30 cellular contexts compared by ENCODE assay signal in genomic region chr21:18170221-18170620, GRCh38.
DNase-seq lines count a peak whose midpoint lies in the region; ATAC-seq, FAIRE-seq and TF ChIP-seq lines count a peak whose summit lies in the region.
"Had no signal": no experiment of that assay in that cellular context is flagged by ENCODE, and none has a peak within 500 bp of the region (broad histone marks: within the 10 kb centered on the region; RNA-seq: fewer than 3 reads in every experiment).

No MANE protein-coding gene starts in this region.

- H3K4me2 ChIP-seq in HepG2 (ENCODE audit: low read depth, low read length) = no peak overlapping the region
- no peak overlapping the region for H3K4me2 ChIP-seq in K562 (ENCODE audit: insufficient read depth, low read length)
- H3K4me2 ChIP-seq: A549; BLaER1; BLaER1 treated with 17β-estradiol and CSF1 and Interleukin-3, amounts not matched to agents 10 nM and 100 nM had no signal

- TF ChIP-seq CTCF in HepG2 (CRISPR knock-in tag; IDR thresholded peaks at IDR 0.05) = no peak
- no peak for TF ChIP-seq CTCF in right lobe of liver (IDR thresholded peaks at IDR 0.05)
- TF ChIP-seq CTCF in K562 (IDR thresholded peaks at IDR 0.05 in 2 of 3, conservative IDR thresholded peaks at IDR 0.05 in 1 of 3; ENCODE audit: insufficient read depth in 2 of 3, low read depth in 1 of 3, low read length in 3 of 3) = no peak

- H3K27ac ChIP-seq in HepG2 (ENCODE audit: extremely low read length, insufficient read depth, low read length) = no peak overlapping the region
- no peak overlapping the region for H3K27ac ChIP-seq in right lobe of liver
- no peak overlapping the region for H3K27ac ChIP-seq in K562 (ENCODE audit: extremely low read depth, low read depth, low read length)
- H3K27ac ChIP-seq: 22Rv1; A549; BLaER1; BLaER1 treated with 17β-estradiol and CSF1 and Interleukin-3, amounts not matched to agents 10 nM and 100 nM; C4-2B had no signal

- in situ Hi-C loops in HepG2 (cut with HindIII; ENCODE audit: extremely low pct_ligation_motif_present, low pct_unique_long_range_greater_than_20kb) (no loop called here), K562 (cut with MboI) (no loop called here)

- no peaks in the 10 kb centered on the region; a peak in 1 of 5 replicates for H3K27me3 ChIP-seq in HepG2 (ENCODE audit: control insufficient read depth in 1 of 2, insufficient read depth in 2 of 2, low read length in 2 of 2)
- H3K27me3 ChIP-seq in right lobe of liver = no peaks in the 10 kb centered on the region
- no peaks in the 10 kb centered on the region for H3K27me3 ChIP-seq in K562 (ENCODE audit: control insufficient read depth in 2 of 2, insufficient read depth in 2 of 2, low read length in 2 of 2)
- H3K27me3 ChIP-seq: BE2C; BLaER1; BLaER1 treated with 17β-estradiol and CSF1 and Interleukin-3, amounts not matched to agents 10 nM and 100 nM had no signal

- BruUV-seq in HepG2 (replicated peaks; lab: Mats Ljungman, UMichigan) = no TSS peak
- no TSS peak for BruUV-seq in K562 (replicated peaks; lab: Mats Ljungman, UMichigan)

- H3K4me1 ChIP-seq in HepG2 (ENCODE audit: insufficient read depth, low read length) (no peaks in the 10 kb centered on the region), right lobe of liver (no peaks in the 10 kb centered on the region), K562 (replicated peaks in 1 of 2; ENCODE audit: control insufficient read depth in 2 of 2, insufficient read depth in 2 of 2, low read length in 2 of 2) (no peaks in the 10 kb centered on the region)
- H3K4me1 ChIP-seq: A549, BE2C, BLaER1, Caco-2 had no signal

- H3K79me2 ChIP-seq in HepG2 (ENCODE audit: insufficient read depth, low read length) (no peaks in the 10 kb centered on the region), K562 (ENCODE audit: control insufficient read depth, insufficient read depth, low read length) (no peaks in the 10 kb centered on the region)

- CTCF ChIA-PET in HepG2 (lab: Yijun Ruan, JAX; ENCODE audit: low intra/inter-chr PET ratio, low total read pairs) (no interaction called here), K562 (lab: Yijun Ruan, JAX; ENCODE audit: low intra/inter-chr PET ratio) (no interaction called here)

- no peaks in the 10 kb centered on the region for H3K9me3 ChIP-seq in HepG2 (ENCODE audit: low read length)
- no peaks in the 10 kb centered on the region for H3K9me3 ChIP-seq in right lobe of liver
- no peaks in the 10 kb centered on the region for H3K9me3 ChIP-seq in K562 (replicated peaks; ENCODE audit: control insufficient read depth, insufficient read depth, low read depth, low read length)
- H3K9me3 ChIP-seq: A549; BE2C; BLaER1; BLaER1 treated with 17β-estradiol and CSF1 and Interleukin-3, amounts not matched to agents 10 nM and 100 nM; Caco-2 had no signal

- 28% methylated on average over 2 of the region's 2 CpGs for WGBS in HepG2 (ENCODE audit: low lambda C conversion rate)
- 65% methylated on average over 2 of the region's 2 CpGs for WGBS in right lobe of liver (ENCODE audit: insufficient coverage, low coverage, low lambda C conversion rate, missing lambda C conversion rate)
- 0% methylated on average over 2 of the region's 2 CpGs for WGBS in K562 (ENCODE audit: insufficient coverage, low coverage, missing lambda C conversion rate)

- H3K36me3 ChIP-seq in HepG2 (replicated peaks in 1 of 2; ENCODE audit: control insufficient read depth in 1 of 2, insufficient read depth in 2 of 2, low read length in 2 of 2) (no peaks in the 10 kb centered on the region), right lobe of liver (no peaks in the 10 kb centered on the region), K562 (ENCODE audit: control insufficient read depth, insufficient read depth, low read length) (no peaks in the 10 kb centered on the region)
- H3K36me3 ChIP-seq: BE2C; BLaER1; BLaER1 treated with 17β-estradiol and CSF1 and Interleukin-3, amounts not matched to agents 10 nM and 100 nM had no signal

- ATAC-seq in HepG2 (no peak), right lobe of liver (no peak), K562 (no peak)
- ATAC-seq: A549; CD8-positive, alpha-beta T cell had no signal

- POLR2A ChIA-PET in HepG2 (lab: Yijun Ruan, JAX) (no interaction called here), K562 (lab: Yijun Ruan, JAX) (no interaction called here)

- H2AFZ ChIP-seq in HepG2 (ENCODE audit: low read length) (no peak overlapping the region), K562 (ENCODE audit: low read depth, low read length) (no peak overlapping the region)

- H3K4me3 ChIP-seq in HepG2 (replicated peaks in 1 of 3; ENCODE audit: insufficient read depth in 1 of 3, low read depth in 2 of 3, low read length in 3 of 3) (no peak overlapping the region), right lobe of liver (no peak overlapping the region), K562 (no peak overlapping the region)
- H3K4me3 ChIP-seq: A549; BLaER1; BLaER1 treated with 17β-estradiol and CSF1 and Interleukin-3, amounts not matched to agents 10 nM and 100 nM had no signal

- no peaks in the 10 kb centered on the region for H3K9me1 ChIP-seq in K562 (ENCODE audit: control insufficient read depth, insufficient read depth, low read length)

- TF ChIP-seq POLR2A in HepG2 (IDR thresholded peaks at IDR 0.05; ENCODE audit: insufficient read depth in 1 of 2, low read depth in 2 of 2, low read length in 2 of 2) = no peak
- no peak for TF ChIP-seq POLR2A in right lobe of liver (IDR thresholded peaks at IDR 0.05)
- TF ChIP-seq POLR2A in K562 (conservative IDR thresholded peaks at IDR 0.05) = no peak

- H4K20me1 ChIP-seq in HepG2 (ENCODE audit: insufficient read depth, low read length) (no peaks in the 10 kb centered on the region), K562 (replicated peaks; ENCODE audit: control insufficient read depth, insufficient read depth, low read length) (no peaks in the 10 kb centered on the region)
- H4K20me1 ChIP-seq: BLaER1; BLaER1 treated with 17β-estradiol and CSF1 and Interleukin-3, amounts not matched to agents 10 nM and 100 nM had no signal

- H3K9ac ChIP-seq in HepG2 (ENCODE audit: insufficient read depth, low read depth, low read length) = no peak overlapping the region
- H3K9ac ChIP-seq in K562 (ENCODE audit: insufficient read depth in 1 of 2, low read depth in 2 of 2, low read length in 2 of 2) = no peak overlapping the region
- H3K9ac ChIP-seq: BLaER1; BLaER1 treated with 17β-estradiol and CSF1 and Interleukin-3, amounts not matched to agents 10 nM and 100 nM had no signal

- TF ChIP-seq RAD21 in HepG2 (CRISPR knock-in tag; IDR thresholded peaks at IDR 0.05) (no peak), K562 (CRISPR knock-in tag; conservative IDR thresholded peaks at IDR 0.05 in 1 of 2, IDR thresholded peaks at IDR 0.05 in 1 of 2) (no peak)

- no peak for DNase-seq in HepG2 (ENCODE audit: low spot score)
- DNase-seq in right lobe of liver = no peak
- DNase-seq in K562 (ENCODE audit: extremely low read depth in 1 of 4, low spot score in 3 of 4) = no peak
- no peak for DNase-seq in NCI-H774 (lab: John Stamatoyannopoulos, UW)
- DNase-seq: 8988T; ACHN; AML-193; BE2C; C1 segment of cervical spinal cord; Caco-2; Calu3; CD4-positive, alpha-beta memory T cell; CD4-positive, alpha-beta T cell; CD4-positive, CD25-positive, alpha-beta regulatory T cell; CD8-positive, alpha-beta memory T cell; CD8-positive, alpha-beta T cell; COR-L47; DMS 273 treated with DMSO at 0.1 percent for 48 hours; DMS153; DMS53; DMS79; DMS79 treated with DMSO at 0.1 percent for 48 hours; DND-41; EL had no signal

- TF ChIP-seq EP300 in HepG2 (IDR thresholded peaks at IDR 0.05; ENCODE audit: low read depth in 2 of 2, low read length in 2 of 2) (no peak), HepG2 (CRISPR knock-in tag; IDR thresholded peaks at IDR 0.05; ENCODE audit: borderline replicate concordance) (no peak), K562 (IDR thresholded peaks at IDR 0.05; ENCODE audit: low read length) (no peak)

- FAIRE-seq in HepG2 (lab: Jason Lieb, UNC) (no peak), K562 (lab: Jason Lieb, UNC) (no peak)
- FAIRE-seq: A549, D721Med had no signal

- intact Hi-C loops in HepG2 (cut with micrococcal nuclease; ENCODE audit: unreplicated experiment) = no loop called here
- intact Hi-C loops in right lobe of liver (cut with DNase I) = no loop called here
- intact Hi-C loops in K562 (cut with micrococcal nuclease) = no loop called here

TF ChIP-seq in HepG2, 621 proteins besides CTCF, POLR2A, EP300 and RAD21:
- TF ChIP-seq MAFK (conservative IDR thresholded peaks at IDR 0.05 in 1 of 2, IDR thresholded peaks at IDR 0.05 in 1 of 2; ENCODE audit: low read length in 2 of 2) (peak in 1 of 2 experiments; percentile 56; a peak in 2 of 4 replicates), MAFF (IDR thresholded peaks at IDR 0.05; ENCODE audit: low read depth, low read length) (peak; percentile 21), RXRA (CRISPR knock-in tag; IDR thresholded peaks at IDR 0.05) (no peak), ZFP1 (CRISPR knock-in tag; IDR thresholded peaks at IDR 0.05) (no peak), ETV6 (CRISPR knock-in tag; conservative IDR thresholded peaks at IDR 0.05) (no peak)

TF ChIP-seq in K562, 482 proteins besides CTCF, POLR2A, EP300 and RAD21:
- TF ChIP-seq POLR2AphosphoS2 (IDR thresholded peaks at IDR 0.05; ENCODE audit: low read length) (no peak), HLTF (IDR thresholded peaks at IDR 0.05) (no peak), MAFF (IDR thresholded peaks at IDR 0.05; ENCODE audit: low read length) (0 out of 2 replicates have a peak, but pooled peaks have one; percentile 6), ZNF316 (IDR thresholded peaks at IDR 0.05) (peak; percentile 72; the same call in 1 of the 2 replicates)

Comparison
In these comparisons a context has a peak if more than half of its experiments do, and no peak if none do; other contexts are left out.
1. Of the 241 proteins assayed by ChIP-seq in both HepG2 and K562: peak only in HepG2: none; only in K562: none; in both: MAFF; in neither: 239; mixed calls (peak in some experiments, not most) for 1.